Comparison of ENCODE assay signal across 21 cellular contexts in genomic region chr21:37780991-37781983, GRCh38.
"Had no signal": no experiment of that assay in that cellular context is flagged by ENCODE, and none has a peak within 500 bp of the region (broad histone marks: within the 10 kb centered on the region; RNA-seq: fewer than 3 reads in every experiment).

No MANE protein-coding gene starts in this region.

- H3K27me3 ChIP-seq: thyroid gland, uterus had no signal

- H3K36me3 ChIP-seq: heart right ventricle, lower lobe of right lung, pancreas, thyroid gland, uterus had no signal

- H3K9me3 Mint-ChIP-seq: activated CD4-positive, alpha-beta T cell treated with anti-CD3 and anti-CD28 coated beads, Interleukin-2, amount 10 ng/mL, durations not matched to agents 7 days and 5 days had no signal

- H3K4me3 Mint-ChIP-seq: activated B cell treated with CpG ODN at 0.5 μM for 24 hours; activated CD4-positive, alpha-beta T cell treated with anti-CD3 and anti-CD28 coated beads, Interleukin-2, amount 10 ng/mL, durations not matched to agents 7 days and 5 days; activated T-cell treated with anti-CD3 and anti-CD28 coated beads, Interleukin-2, amount 50 U/mL, for 72 hours; stimulated activated memory B cell treated with anti-CD40 and anti-IgM and Interleukin-4, amounts not matched to agents 10 μg/mL and 1 μg/mL and 100 μg/mL, for 72 hours had no signal

- H3K4me1 ChIP-seq: heart right ventricle, lower lobe of right lung, pancreas, thyroid gland, uterus had no signal

- H3K36me3 Mint-ChIP-seq: activated naive CD4-positive, alpha-beta T cell treated with anti-CD3 and anti-CD28 coated beads, Interleukin-2, amount 50 U/mL, for 72 hours; naive B cell; stimulated activated memory B cell treated with anti-CD40 and anti-IgM and Interleukin-4, amounts not matched to agents 10 μg/mL and 1 μg/mL and 100 μg/mL, for 72 hours had no signal

- H3K27ac ChIP-seq: heart right ventricle, lower lobe of right lung, pancreas, thyroid gland, uterus had no signal

- H3K4me3 ChIP-seq: heart right ventricle, lower lobe of right lung, pancreas, thyroid gland, uterus had no signal

- H3K9me3 ChIP-seq: lower lobe of right lung, pancreas, thyroid gland, uterus had no signal

- DNase-seq: activated B cell treated with CpG ODN at 0.5 μM for 24 hours; activated CD4-positive, alpha-beta T cell treated with anti-CD3 and anti-CD28 coated beads, Interleukin-2, amount 10 ng/mL, durations not matched to agents 7 days and 5 days; activated CD8-positive, alpha-beta memory T cell treated with anti-CD3 and anti-CD28 coated beads, Interleukin-2, amount 50 U/mL, for 48 hours; activated gamma-delta T cell; activated T-cell treated with anti-CD3 and anti-CD28 coated beads, Interleukin-2, amount 50 U/mL, for 72 hours; caudate nucleus; heart right ventricle; left colon; lower lobe of right lung; midbrain; naive B cell; pancreas; stimulated activated CD4-positive, alpha-beta T cell treated with anti-CD3 and anti-CD28 coated beads, Interleukin-2, amount 100 ng/mL, for 48 hours; thyroid gland; uterus had no signal

- H3K4me1 Mint-ChIP-seq: activated B cell treated with CpG ODN at 0.5 μM for 24 hours; activated CD4-positive, alpha-beta T cell treated with anti-CD3 and anti-CD28 coated beads, Interleukin-2, amount 10 ng/mL, durations not matched to agents 7 days and 5 days; naive B cell; stimulated activated memory B cell treated with anti-CD40 and anti-IgM and Interleukin-4, amounts not matched to agents 10 μg/mL and 1 μg/mL and 100 μg/mL, for 72 hours had no signal

- FAIRE-seq: colon, endometrium, frontal cortex, pancreas, TTC549 had no signal

- H3K27ac Mint-ChIP-seq: activated B cell treated with CpG ODN at 0.5 μM for 24 hours; activated CD4-positive, alpha-beta T cell treated with anti-CD3 and anti-CD28 coated beads, Interleukin-2, amount 10 ng/mL, durations not matched to agents 7 days and 5 days; activated naive CD4-positive, alpha-beta T cell treated with anti-CD3 and anti-CD28 coated beads, Interleukin-2, amount 50 U/mL, for 72 hours; activated T-cell treated with anti-CD3 and anti-CD28 coated beads, Interleukin-2, amount 50 U/mL, for 72 hours; naive B cell; stimulated activated memory B cell treated with anti-CD40 and anti-IgM and Interleukin-4, amounts not matched to agents 10 μg/mL and 1 μg/mL and 100 μg/mL, for 72 hours had no signal
